18 cellular contexts compared by ENCODE assay signal in the genomic region with DNA sequence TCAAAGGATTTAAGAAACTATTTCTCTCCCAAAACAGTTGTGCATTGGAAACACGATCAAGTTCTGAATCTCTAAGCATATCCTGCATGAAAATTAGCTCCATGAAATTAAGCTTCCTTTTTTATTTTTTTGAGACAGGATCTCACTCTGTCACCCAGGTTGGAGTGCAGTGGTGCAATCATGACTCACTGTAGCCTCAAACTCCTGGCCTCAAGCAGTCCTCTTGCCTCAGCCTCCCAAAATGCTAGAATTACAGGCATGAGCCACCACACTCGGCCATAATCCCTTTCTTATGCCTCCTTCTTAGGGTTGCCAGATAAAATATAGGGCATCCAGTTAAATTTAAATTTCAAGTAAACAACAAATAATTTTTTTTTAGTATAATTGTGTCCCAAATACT.
DNase-seq lines count a peak whose midpoint lies in the region; ATAC-seq and TF ChIP-seq lines count a peak whose summit lies in the region.
"Had no signal": no experiment of that assay in that cellular context is flagged by ENCODE, and none has a peak within 500 bp of the region (broad histone marks: within the 10 kb centered on the region; RNA-seq: fewer than 3 reads in every experiment).

No MANE protein-coding gene starts in this region.

- H3K4me1 Mint-ChIP-seq in CD4-positive, CD25-positive, alpha-beta regulatory T cell = peaks cover 36 to 75% (median 53%) of the 10 kb centered on the region in 4 donors
- H3K4me1 Mint-ChIP-seq in WTC11 = peaks cover 22% of the 10 kb centered on the region

- H3K27me3 ChIP-seq in CD4-positive, CD25-positive, alpha-beta regulatory T cell (ENCODE audit: control insufficient read depth, insufficient read depth, low read length) = no peaks in the 10 kb centered on the region
- no peaks in the 10 kb centered on the region for H3K27me3 ChIP-seq in DND-41 (ENCODE audit: insufficient read depth, low read length, poor library complexity)
- H3K27me3 ChIP-seq: ascending aorta, MG63 had no signal

- H3K4me2 ChIP-seq in DND-41 (ENCODE audit: insufficient read depth, low read length) = peak overlapping the region; percentile 56

- no peaks in the 10 kb centered on the region for H3K36me3 Mint-ChIP-seq in CD4-positive, CD25-positive, alpha-beta regulatory T cell
- no peaks in the 10 kb centered on the region for H3K36me3 Mint-ChIP-seq in WTC11

- CTCF ChIA-PET in WTC11 (lab: Charles Lee) = interaction anchor here (0.7 kb wide), 1 partner anchor 130 kb away, joined by 3 read pairs; no protein-coding TSS in a partner anchor

- peak overlapping the region in 3 of 4 donors; percentile 57 to 65 (median 63) for H3K4me3 Mint-ChIP-seq in CD4-positive, CD25-positive, alpha-beta regulatory T cell
- H3K4me3 Mint-ChIP-seq in WTC11 = no peak overlapping the region
- H3K4me3 Mint-ChIP-seq: activated B cell treated with CpG ODN at 0.5 μM for 24 hours had no signal

- H2AFZ ChIP-seq in DND-41 (ENCODE audit: low read depth, low read length) = peak overlapping the region; percentile 58

- no peaks in the 10 kb centered on the region for H3K9me3 ChIP-seq in CD4-positive, CD25-positive, alpha-beta regulatory T cell (ENCODE audit: control insufficient read depth in 2 of 2, low read length in 2 of 2)
- H3K9me3 ChIP-seq in DND-41 (ENCODE audit: insufficient read depth, low read length, severe bottlenecking) = no peaks in the 10 kb centered on the region
- H3K9me3 ChIP-seq: ascending aorta, MG63, sigmoid colon had no signal

- peak overlapping the region; percentile 67 to 83 (median 76) for H3K27ac Mint-ChIP-seq in CD4-positive, CD25-positive, alpha-beta regulatory T cell
- H3K27ac Mint-ChIP-seq in WTC11 = peak overlapping the region; percentile 44; the same call in 1 of the 2 replicates
- H3K27ac Mint-ChIP-seq: activated B cell treated with CpG ODN at 0.5 μM for 24 hours had no signal

- peaks cover 51% of the 10 kb centered on the region for H3K4me1 ChIP-seq in CD4-positive, CD25-positive, alpha-beta regulatory T cell (ENCODE audit: control insufficient read depth, insufficient read depth, low read length, poor library complexity, severe bottlenecking)
- H3K4me1 ChIP-seq in DND-41 (ENCODE audit: insufficient read depth, low read length) = peaks cover 55% of the 10 kb centered on the region
- H3K4me1 ChIP-seq: ascending aorta had no signal

- peak overlapping the region; percentile 33 for H3K9ac ChIP-seq in DND-41 (ENCODE audit: low read depth, low read length)

- peak overlapping the region; percentile 61 for H3K4me3 ChIP-seq in CD4-positive, CD25-positive, alpha-beta regulatory T cell (ENCODE audit: low read depth, low read length)
- peak overlapping the region in 1 of 2 experiments; percentile 8; a peak in 1 of 4 replicates for H3K4me3 ChIP-seq in DND-41 (ENCODE audit: low read depth in 1 of 2, low read length in 2 of 2)
- H3K4me3 ChIP-seq in epithelial cell of esophagus (ENCODE audit: low read length) = no peak overlapping the region
- H3K4me3 ChIP-seq: ascending aorta, GM12878, MG63, sigmoid colon had no signal

- H3K27me3 Mint-ChIP-seq in CD4-positive, CD25-positive, alpha-beta regulatory T cell = no peaks in the 10 kb centered on the region
- H3K27me3 Mint-ChIP-seq in WTC11 (ENCODE audit: low read depth) = peaks cover 4% of the 10 kb centered on the region; the same call in 1 of the 2 replicates

- no peaks in the 10 kb centered on the region for H4K20me1 ChIP-seq in DND-41 (ENCODE audit: insufficient read depth, low read length)

- H3K9me3 Mint-ChIP-seq in CD4-positive, CD25-positive, alpha-beta regulatory T cell = no peaks in the 10 kb centered on the region
- H3K9me3 Mint-ChIP-seq in WTC11 = no peaks in the 10 kb centered on the region
- H3K9me3 Mint-ChIP-seq: activated B cell treated with CpG ODN at 0.5 μM for 24 hours had no signal

- no peaks in the 10 kb centered on the region for H3K36me3 ChIP-seq in CD4-positive, CD25-positive, alpha-beta regulatory T cell (ENCODE audit: control insufficient read depth, insufficient read depth, low read length)
- no peaks in the 10 kb centered on the region for H3K36me3 ChIP-seq in DND-41 (ENCODE audit: insufficient read depth, low read length)
- H3K36me3 ChIP-seq: ascending aorta, MG63, sigmoid colon had no signal

- no peaks in the 10 kb centered on the region for H3K79me2 ChIP-seq in DND-41 (ENCODE audit: insufficient read depth, low read length)

- H3K27ac ChIP-seq in CD4-positive, CD25-positive, alpha-beta regulatory T cell (ENCODE audit: insufficient read depth, low read length, poor library complexity, severe bottlenecking) = no peak overlapping the region
- peak overlapping the region; percentile 79 for H3K27ac ChIP-seq in DND-41 (ENCODE audit: low read length)
- H3K27ac ChIP-seq: ascending aorta, sigmoid colon had no signal

- TF ChIP-seq CTCF in DND-41 (IDR thresholded peaks at IDR 0.05; ENCODE audit: borderline replicate concordance, extremely low read depth, low read length, poor library complexity, severe bottlenecking) = no peak
- no peak for TF ChIP-seq CTCF in WTC11 (IDR thresholded peaks at IDR 0.05)
- TF ChIP-seq CTCF in epithelial cell of esophagus (IDR thresholded peaks at IDR 0.05; ENCODE audit: insufficient read depth, low read depth, low read length, missing control alignments) = no peak

- ATAC-seq in CD4-positive, CD25-positive, alpha-beta regulatory T cell (ENCODE audit: low read depth in 2 of 2) = no peak
- ATAC-seq in DND-41 (ENCODE audit: insufficient read depth, low read depth) = no peak
- ATAC-seq in WTC11 = no peak
- ATAC-seq in HG03095 (IDR thresholded peaks at IDR 0.05; ENCODE audit: unreplicated experiment) = no peak
- ATAC-seq in HG02798 (IDR thresholded peaks at IDR 0.05; ENCODE audit: poor library complexity, unreplicated experiment) = no peak
- ATAC-seq: GM12878, HepG2, left ventricle myocardium superior had no signal

- POLR2A ChIA-PET in WTC11 (lab: Charles Lee) = no interaction called here

- DNase-seq in CD4-positive, CD25-positive, alpha-beta regulatory T cell = no peak
- DNase-seq in DND-41 (no peak), WTC11 (ENCODE audit: low spot score) (no peak), epithelial cell of esophagus (ENCODE audit: low read depth) (peak; percentile 13), dermis blood vessel endothelial cell (no peak)
- DNase-seq: activated B cell treated with CpG ODN at 0.5 μM for 24 hours, left ventricle myocardium superior, MG63, NCI-H1930, NCI-H446 treated with DMSO at 0.1 percent for 48 hours, occipital lobe, sigmoid colon, substantia nigra had no signal

TF ChIP-seq in WTC11, 78 proteins besides CTCF, POLR2A, EP300 and RAD21:
- TF ChIP-seq SOX15 (CRISPR knock-in tag; IDR thresholded peaks at IDR 0.05) = no peak
- no peak for TF ChIP-seq ATF6 (CRISPR knock-in tag; IDR thresholded peaks at IDR 0.05)
- no peak for TF ChIP-seq IRF2 (CRISPR knock-in tag; IDR thresholded peaks at IDR 0.05; ENCODE audit: borderline replicate concordance, low read depth)
- no peak for TF ChIP-seq MAX (CRISPR knock-in tag; IDR thresholded peaks at IDR 0.05)
- TF ChIP-seq TCF7 (CRISPR knock-in tag; IDR thresholded peaks at IDR 0.05; ENCODE audit: low read depth) = no peak
- TF ChIP-seq, protein P1, sequence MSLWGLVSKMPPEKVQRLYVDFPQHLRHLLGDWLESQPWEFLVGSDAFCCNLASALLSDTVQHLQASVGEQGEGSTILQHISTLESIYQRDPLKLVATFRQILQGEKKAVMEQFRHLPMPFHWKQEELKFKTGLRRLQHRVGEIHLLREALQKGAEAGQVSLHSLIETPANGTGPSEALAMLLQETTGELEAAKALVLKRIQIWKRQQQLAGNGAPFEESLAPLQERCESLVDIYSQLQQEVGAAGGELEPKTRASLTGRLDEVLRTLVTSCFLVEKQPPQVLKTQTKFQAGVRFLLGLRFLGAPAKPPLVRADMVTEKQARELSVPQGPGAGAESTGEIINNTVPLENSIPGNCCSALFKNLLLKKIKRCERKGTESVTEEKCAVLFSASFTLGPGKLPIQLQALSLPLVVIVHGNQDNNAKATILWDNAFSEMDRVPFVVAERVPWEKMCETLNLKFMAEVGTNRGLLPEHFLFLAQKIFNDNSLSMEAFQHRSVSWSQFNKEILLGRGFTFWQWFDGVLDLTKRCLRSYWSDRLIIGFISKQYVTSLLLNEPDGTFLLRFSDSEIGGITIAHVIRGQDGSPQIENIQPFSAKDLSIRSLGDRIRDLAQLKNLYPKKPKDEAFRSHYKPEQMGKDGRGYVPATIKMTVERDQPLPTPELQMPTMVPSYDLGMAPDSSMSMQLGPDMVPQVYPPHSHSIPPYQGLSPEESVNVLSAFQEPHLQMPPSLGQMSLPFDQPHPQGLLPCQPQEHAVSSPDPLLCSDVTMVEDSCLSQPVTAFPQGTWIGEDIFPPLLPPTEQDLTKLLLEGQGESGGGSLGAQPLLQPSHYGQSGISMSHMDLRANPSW (CRISPR knock-in tag; conservative IDR thresholded peaks at IDR 0.05; ENCODE audit: low read depth) = no peak
- TF ChIP-seq NFATC4 (CRISPR knock-in tag; IDR thresholded peaks at IDR 0.05) = no peak
- no peak for TF ChIP-seq FOXK1 (CRISPR knock-in tag; IDR thresholded peaks at IDR 0.05)
